In genomic region chr6:109290143-109290931, GRCh38 we compare ENCODE assay signal across 2 cellular contexts.
A peak's percentile ranks its signal among the peaks of the same experiment; 100 is the strongest.
TF ChIP-seq lines count a peak whose summit lies in the region.

No MANE protein-coding gene starts in this region.

TF ChIP-seq in GM23338, 12 proteins besides CTCF, POLR2A, EP300 and RAD21:
- TF ChIP-seq ETS1 (IDR thresholded peaks at IDR 0.05), result no peak
- no peak for TF ChIP-seq NANOG (IDR thresholded peaks at IDR 0.05; ENCODE audit: borderline replicate concordance)
- no peak for TF ChIP-seq ZNF114 (CRISPR knock-in tag; IDR thresholded peaks at IDR 0.05)

TF ChIP-seq in HepG2, 621 proteins besides CTCF, POLR2A, EP300 and RAD21:
- TF ChIP-seq ZNF576 (CRISPR knock-in tag; IDR thresholded peaks at IDR 0.05) (no peak), MAZ (IDR thresholded peaks at IDR 0.05; ENCODE audit: borderline replicate concordance, low read depth, low read length) (no peak), MAZ (CRISPR knock-in tag; IDR thresholded peaks at IDR 0.05; ENCODE audit: low read depth) (no peak), NCOR1 (IDR thresholded peaks at IDR 0.05; ENCODE audit: borderline replicate concordance, low read length) (no peak), AGO2 (optimal IDR thresholded peaks at IDR 0.05; ENCODE audit: low read depth, low read length) (peak; percentile 15)
